Comparison of ENCODE assay signal across 32 cellular contexts in genomic region chr6:98254624-98255023, GRCh38.
"Had no signal": no experiment of that assay in that cellular context is flagged by ENCODE, and none has a peak within 500 bp of the region (broad histone marks: within the 10 kb centered on the region; RNA-seq: fewer than 3 reads in every experiment).

No MANE protein-coding gene starts in this region.

- H2AFZ ChIP-seq: parathyroid adenoma had no signal

- H3K4me3 ChIP-seq: ovary, psoas muscle, skin epidermis, smooth muscle cell, spleen, suprapubic skin, testis, tibial artery, transverse colon, upper lobe of right lung, uterus had no signal

- H3K4me2 ChIP-seq: smooth muscle cell had no signal

- H3K27ac Mint-ChIP-seq: naive thymus-derived CD8-positive, alpha-beta T cell; natural killer cell treated with Interleukin-12 subunit alpha and Interleukin-12 subunit beta and Interleukin-15 and Interleukin-18, amount 100 ng/mL, for 72 hours; nephron progenitor cell; progenitor cell of endocrine pancreas; stimulated activated memory B cell treated with anti-CD40 and anti-IgM and Interleukin-4, amounts not matched to agents 10 μg/mL and 1 μg/mL and 100 μg/mL, for 72 hours; stimulated activated naive CD8-positive, alpha-beta T cell treated with anti-CD3 and anti-CD28 coated beads, Interleukin-15, amount 100 ng/mL, for 72 hours; type B pancreatic cell had no signal

- H3K4me3 Mint-ChIP-seq: naive thymus-derived CD8-positive, alpha-beta T cell; natural killer cell treated with Interleukin-12 subunit alpha and Interleukin-12 subunit beta and Interleukin-15 and Interleukin-18, amount 100 ng/mL, for 72 hours; nephron progenitor cell; neural crest cell; stimulated activated memory B cell treated with anti-CD40 and anti-IgM and Interleukin-4, amounts not matched to agents 10 μg/mL and 1 μg/mL and 100 μg/mL, for 72 hours; stimulated activated naive CD8-positive, alpha-beta T cell treated with anti-CD3 and anti-CD28 coated beads, Interleukin-15, amount 100 ng/mL, for 72 hours; type B pancreatic cell had no signal

- H3K27me3 Mint-ChIP-seq: natural killer cell treated with Interleukin-12 subunit alpha and Interleukin-12 subunit beta and Interleukin-15 and Interleukin-18, amount 100 ng/mL, for 72 hours; progenitor cell of endocrine pancreas; stimulated activated memory B cell treated with anti-CD40 and anti-IgM and Interleukin-4, amounts not matched to agents 10 μg/mL and 1 μg/mL and 100 μg/mL, for 72 hours; stimulated activated naive CD8-positive, alpha-beta T cell treated with anti-CD3 and anti-CD28 coated beads, Interleukin-15, amount 100 ng/mL, for 72 hours had no signal

- H3K4me1 ChIP-seq: parathyroid adenoma, psoas muscle, spleen, suprapubic skin, testis, tibial artery, transverse colon, upper lobe of right lung, uterus had no signal

- DNase-seq: naive thymus-derived CD8-positive, alpha-beta T cell; nephron progenitor cell; occipital lobe; ovary; posterior cingulate gyrus; psoas muscle; right cardiac atrium; spleen; stimulated activated CD4-positive, alpha-beta T cell treated with anti-CD3 and anti-CD28 coated beads, Interleukin-12 subunit alpha, Interleukin-12 subunit beta, amount 100 ng/mL, for 4 hours; stimulated activated CD4-positive, alpha-beta T cell treated with anti-CD3 and anti-CD28 coated beads, Interleukin-1b, Interleukin-23, amount 100 ng/mL, for 48 hours; stimulated activated CD4-positive, alpha-beta T cell treated with anti-CD3 and anti-CD28 coated beads, Interleukin-4, amount 100 ng/mL, for 1 hour; stimulated activated CD4-positive, alpha-beta T cell treated with anti-CD3 and anti-CD28 coated beads, Interleukin-4, amount 100 ng/mL, for 4 hours; stimulated activated CD8-positive, alpha-beta memory T cell treated with anti-CD3 and anti-CD28 coated beads, Interleukin-4, amount 100 ng/mL, for 48 hours; stimulated activated naive CD4-positive, alpha-beta T cell; stimulated activated naive CD8-positive, alpha-beta T cell treated with anti-CD3 and anti-CD28 coated beads, Interleukin-15, amount 100 ng/mL, for 72 hours; stimulated activated naive CD8-positive, alpha-beta T cell treated with anti-CD3 and anti-CD28 coated beads, Interleukin-15, Interleukin-2, amounts not matched to agents 100 U/mL and 50 U/mL, for 24 hours; substantia nigra; testis; tibial artery; transverse colon; upper lobe of right lung; uterus had no signal

- H3K9ac ChIP-seq: parathyroid adenoma had no signal

- H3K9me3 Mint-ChIP-seq: nephron progenitor cell; neural crest cell; stimulated activated naive CD8-positive, alpha-beta T cell treated with anti-CD3 and anti-CD28 coated beads, Interleukin-15, amount 100 ng/mL, for 72 hours; type B pancreatic cell had no signal

- H3K79me2 ChIP-seq: parathyroid adenoma had no signal

- H3K27me3 ChIP-seq: ovary, spleen, suprapubic skin, testis, tibial artery, transverse colon, upper lobe of right lung, uterus had no signal

- ATAC-seq: naive thymus-derived CD8-positive, alpha-beta T cell; natural killer cell treated with Interleukin-12 subunit alpha and Interleukin-12 subunit beta and Interleukin-15 and Interleukin-18, amount 100 ng/mL, for 72 hours; psoas muscle; right cardiac atrium; sciatic nerve; stimulated activated memory B cell treated with anti-CD40 and anti-IgM and Interleukin-4, amounts not matched to agents 10 μg/mL and 1 μg/mL and 100 μg/mL, for 72 hours; stimulated activated naive CD8-positive, alpha-beta T cell treated with anti-CD3 and anti-CD28 coated beads, Interleukin-15, amount 100 ng/mL, for 72 hours; stimulated activated naive CD8-positive, alpha-beta T cell treated with anti-CD3 and anti-CD28 coated beads, Interleukin-15, Interleukin-2, amounts not matched to agents 100 U/mL and 50 U/mL, for 24 hours; upper lobe of right lung had no signal

- H3K36me3 ChIP-seq: ovary, spleen, suprapubic skin, tibial artery, transverse colon, upper lobe of right lung, uterus had no signal

- H3K36me3 Mint-ChIP-seq: naive thymus-derived CD8-positive, alpha-beta T cell; natural killer cell treated with Interleukin-12 subunit alpha and Interleukin-12 subunit beta and Interleukin-15 and Interleukin-18, amount 100 ng/mL, for 72 hours; stimulated activated memory B cell treated with anti-CD40 and anti-IgM and Interleukin-4, amounts not matched to agents 10 μg/mL and 1 μg/mL and 100 μg/mL, for 72 hours; type B pancreatic cell had no signal

- H3K27ac ChIP-seq: ovary, parathyroid adenoma, psoas muscle, skin epidermis, spleen, suprapubic skin, testis, tibial artery, transverse colon, upper lobe of right lung, uterus had no signal

- H3K9me3 ChIP-seq: ovary, psoas muscle, spleen, suprapubic skin, testis, tibial artery, transverse colon, upper lobe of right lung, uterus had no signal

- H3K4me1 Mint-ChIP-seq: naive thymus-derived CD8-positive, alpha-beta T cell; nephron progenitor cell; neural crest cell; stimulated activated memory B cell treated with anti-CD40 and anti-IgM and Interleukin-4, amounts not matched to agents 10 μg/mL and 1 μg/mL and 100 μg/mL, for 72 hours; stimulated activated naive CD8-positive, alpha-beta T cell treated with anti-CD3 and anti-CD28 coated beads, Interleukin-15, amount 100 ng/mL, for 72 hours had no signal
